23 cellular contexts compared by ENCODE assay signal in genomic region chr19:5495792-5496191, GRCh38. TPM values are rescaled to one million over a fixed set of nuclear protein-coding genes. Genes with fewer than 3 reads are reported as not detected.
DNase-seq lines count a peak whose midpoint lies in the region; ATAC-seq and TF ChIP-seq lines count a peak whose summit lies in the region.
"Had no signal": no experiment of that assay in that cellular context is flagged by ENCODE, and none has a peak within 500 bp of the region (broad histone marks: within the 10 kb centered on the region; RNA-seq: fewer than 3 reads in every experiment).

No MANE protein-coding gene starts in this region.

- POLR2A ChIA-PET in HEK293 (lab: Yijun Ruan, JAX), result no interaction called here

- no peaks in the 10 kb centered on the region for H3K79me2 ChIP-seq in neural cell (replicated peaks; ENCODE audit: insufficient read depth, low read length)

- no peak overlapping the region for H3K4me2 ChIP-seq in neural cell (ENCODE audit: low read length)
- H3K4me2 ChIP-seq: BLaER1 had no signal

- H3K4me1 ChIP-seq in HEK293 (ENCODE audit: control insufficient read depth, insufficient read depth, low read length), result no peaks in the 10 kb centered on the region
- H3K4me1 ChIP-seq: BE2C, BLaER1 had no signal

- H3K36me3 ChIP-seq in HEK293 (ENCODE audit: control insufficient read depth in 2 of 2, insufficient read depth in 1 of 2, low read length in 2 of 2), result no peaks in the 10 kb centered on the region
- no peaks in the 10 kb centered on the region for H3K36me3 ChIP-seq in neural cell (ENCODE audit: insufficient read depth, low read length)
- H3K36me3 ChIP-seq: BE2C, BLaER1 had no signal

- TF ChIP-seq EP300 in neural cell (conservative IDR thresholded peaks at IDR 0.05; ENCODE audit: poor library complexity, severe bottlenecking), result no peak

- no peak overlapping the region for H3K27ac ChIP-seq in HEK293 (ENCODE audit: extremely low read depth, low read depth, low read length)
- H3K27ac ChIP-seq in neural cell (ENCODE audit: low read length), result peak overlapping the region; percentile 28
- H3K27ac ChIP-seq: BLaER1 had no signal

- H4K20me1 ChIP-seq in neural cell (ENCODE audit: insufficient read depth), result no peaks in the 10 kb centered on the region

- H3F3A ChIP-seq in neural cell (ENCODE audit: insufficient read depth, low read length, poor library complexity, severe bottlenecking), result no peaks in the 10 kb centered on the region

- no peak for ATAC-seq in HG03571 (IDR thresholded peaks at IDR 0.05; ENCODE audit: unreplicated experiment)
- ATAC-seq: GM12878 had no signal

- CTCF ChIA-PET in HEK293 (lab: Yijun Ruan, JAX), result no interaction called here

- H3K27me3 ChIP-seq in neural cell (ENCODE audit: insufficient read depth, low read depth, low read length), result no peaks in the 10 kb centered on the region
- H3K27me3 ChIP-seq: BE2C had no signal

- no peak overlapping the region for H3K4me3 ChIP-seq in HEK293 (ENCODE audit: low read depth, low read length)
- H3K4me3 ChIP-seq in neural cell (ENCODE audit: low read length), result no peak overlapping the region
- H3K4me3 ChIP-seq: BLaER1, GM12878 had no signal

- no peak overlapping the region for H3K9ac ChIP-seq in neural cell (ENCODE audit: low read length)
- H3K9ac ChIP-seq: BLaER1 had no signal

- H2AFZ ChIP-seq in neural cell (ENCODE audit: low read depth, low read length), result no peak overlapping the region

- H3K9me3 ChIP-seq in HEK293 (ENCODE audit: control insufficient read depth, insufficient read depth, low read depth, low read length) (no peaks in the 10 kb centered on the region), neural cell (ENCODE audit: low read length) (no peaks in the 10 kb centered on the region)
- H3K9me3 ChIP-seq: BLaER1 had no signal

- H3K9me2 ChIP-seq in neural cell (ENCODE audit: insufficient read depth, low read length), result no peaks in the 10 kb centered on the region

- DNase-seq in stimulated activated CD4-positive, alpha-beta T cell treated with anti-CD3 and anti-CD28 coated beads, Interleukin-15, amount 100 ng/mL, for 24 hours, result no peak
- no peak for DNase-seq in Ammon's horn (ENCODE audit: low spot score)
- DNase-seq: 8988T; AML-193; BE2C; C1 segment of cervical spinal cord; CD4-positive, alpha-beta memory T cell; CD4-positive, CD25-positive, alpha-beta regulatory T cell; CD8-positive, alpha-beta memory T cell; COR-L47; DMS 273 treated with DMSO at 0.1 percent for 48 hours; DMS153; DMS53; DMS79; DND-41; EL; GDM1 had no signal

- no peak for TF ChIP-seq CTCF in HEK293 (tag by site-specific recombination; IDR thresholded peaks at IDR 0.05)
- TF ChIP-seq CTCF in neural cell (IDR thresholded peaks at IDR 0.05; ENCODE audit: poor library complexity, severe bottlenecking), result no peak

- TF ChIP-seq RAD21 in neural cell (conservative IDR thresholded peaks at IDR 0.05), result no peak

TF ChIP-seq in HEK293, 187 proteins besides CTCF, POLR2A, EP300 and RAD21 (continues in another document):
- TF ChIP-seq ZNF2 (tag by site-specific recombination; IDR thresholded peaks at IDR 0.05) (no peak), IKZF3 (tag by site-specific recombination; IDR thresholded peaks at IDR 0.05) (no peak), ZNF518A (tag by site-specific recombination; conservative IDR thresholded peaks at IDR 0.05; ENCODE audit: low read depth) (no peak)

TF ChIP-seq in neural cell, 6 proteins besides CTCF, POLR2A, EP300 and RAD21:
- TF ChIP-seq REST (IDR thresholded peaks at IDR 0.05; ENCODE audit: borderline replicate concordance) (no peak), TAF1 (IDR thresholded peaks at IDR 0.05; ENCODE audit: low read depth) (no peak), MXI1 (conservative IDR thresholded peaks at IDR 0.05; ENCODE audit: poor library complexity, severe bottlenecking) (no peak)
TF ChIP-seq in neural cell: peak in this region for 0.

RNA-seq across cellular contexts. Expression of gene ZNRF4, which starts 40.6 kb away (rescaled TPM):
- polyA plus RNA-seq in neural cell, result not detected in 2 replicates
- polyA minus RNA-seq in neural cell, result not detected in 2 replicates
- polyA plus RNA-seq: CD14-positive monocyte; CD4-positive, alpha-beta memory T cell; CD4-positive, CD25-positive, alpha-beta regulatory T cell; CD8-positive, alpha-beta memory T cell; GM12878 had no signal
